Comparison of ENCODE assay signal across 9 cellular contexts in the genomic region with DNA sequence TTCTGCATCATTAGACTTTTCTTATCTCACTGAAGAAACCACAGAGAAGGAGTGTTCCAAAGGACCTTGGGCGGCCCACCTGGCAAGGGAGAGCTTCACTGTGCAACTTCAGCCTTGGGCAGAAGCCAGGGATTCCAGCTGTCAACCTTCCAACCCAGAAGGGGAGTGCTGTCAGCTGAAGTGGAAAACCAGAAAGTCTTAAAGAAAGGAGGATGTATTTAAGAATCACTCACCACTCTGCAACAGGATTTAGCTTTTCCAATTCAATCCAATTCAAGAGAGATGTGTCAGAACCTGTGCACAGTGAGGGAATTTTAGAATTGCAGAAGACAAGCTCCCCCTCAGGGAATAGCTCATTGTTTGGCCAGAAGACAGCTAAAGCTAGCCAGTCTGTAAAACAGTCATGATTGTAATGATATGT.
DNase-seq lines count a peak whose midpoint lies in the region; TF ChIP-seq lines count a peak whose summit lies in the region.
"Had no signal": no experiment of that assay in that cellular context is flagged by ENCODE, and none has a peak within 500 bp of the region (broad histone marks: within the 10 kb centered on the region; RNA-seq: fewer than 3 reads in every experiment).

No MANE protein-coding gene starts in this region.

- H2AFZ ChIP-seq in fibroblast of lung (ENCODE audit: low read length) = no peak overlapping the region

- H3K79me2 ChIP-seq in fibroblast of lung (ENCODE audit: control insufficient read depth, insufficient read depth, low read length) = no peaks in the 10 kb centered on the region

- TF ChIP-seq POLR2A in prostate gland (IDR thresholded peaks at IDR 0.05) = no peak

- H3K9ac ChIP-seq in fibroblast of lung (ENCODE audit: insufficient read depth, low read length) = no peak overlapping the region

- H3K4me3 ChIP-seq in fibroblast of lung (replicated peaks in 1 of 4; ENCODE audit: control extremely low read depth in 1 of 4, insufficient read depth in 1 of 4, low read depth in 3 of 4, low read length in 4 of 4) (no peak overlapping the region), prostate gland (no peak overlapping the region)

- H3K9me3 ChIP-seq in fibroblast of lung (ENCODE audit: control insufficient read depth, insufficient read depth, low read depth, low read length) (no peaks in the 10 kb centered on the region), prostate gland (no peaks in the 10 kb centered on the region)

- H3K4me1 ChIP-seq in fibroblast of lung (ENCODE audit: control insufficient read depth, extremely low read depth, insufficient read depth, low read length) (peaks cover 4% of the 10 kb centered on the region), prostate gland (replicated peaks) (no peaks in the 10 kb centered on the region)

- TF ChIP-seq CTCF in fibroblast of lung (conservative IDR thresholded peaks at IDR 0.05 in 1 of 2, IDR thresholded peaks at IDR 0.05 in 1 of 2; ENCODE audit: low read depth in 1 of 2, low read length in 2 of 2) (no peak), prostate gland (IDR thresholded peaks at IDR 0.05) (no peak)

- intact Hi-C loops in prostate gland (cut with DNase I) (no loop called here), head of caudate nucleus (cut with DNase I) (no loop called here)

- H3K4me2 ChIP-seq in fibroblast of lung (ENCODE audit: extremely low read depth, insufficient read depth, low read length) = peak overlapping the region; percentile 4

- H3K27ac ChIP-seq in fibroblast of lung (ENCODE audit: insufficient read depth, low read length) = no peak overlapping the region
- no peak overlapping the region for H3K27ac ChIP-seq in prostate gland

- WGBS in prostate gland = 24% methylated on average over 1 of the region's 1 CpG

- H3K36me3 ChIP-seq in fibroblast of lung (ENCODE audit: control insufficient read depth, insufficient read depth, low read length) (no peaks in the 10 kb centered on the region), prostate gland (no peaks in the 10 kb centered on the region)

- peak; percentile 34 for DNase-seq in ELR (ENCODE audit: low read depth)
- peak; percentile 69 to 82 for DNase-seq in NCI-H524 (lab: John Stamatoyannopoulos, UW)
- DNase-seq in fibroblast of lung (ENCODE audit: low read depth in 2 of 2) = peak; percentile 81 to 96
- peak; percentile 19 for DNase-seq in prostate gland (ENCODE audit: low spot score)
- DNase-seq in NCI-H1436 (lab: John Stamatoyannopoulos, UW) = no peak
- no peak for DNase-seq in head of caudate nucleus
- DNase-seq in stimulated activated CD4-positive, alpha-beta T cell treated with anti-CD3 and anti-CD28 coated beads, Interleukin-12 subunit alpha, Interleukin-12 subunit beta, amount 100 ng/mL, for 4 hours = no peak
- DNase-seq in NCI-H1092 treated with DMSO at 0.1 percent for 48 hours (lab: John Stamatoyannopoulos, UW) = no peak
- DNase-seq: midbrain had no signal

- H4K20me1 ChIP-seq in fibroblast of lung (ENCODE audit: control insufficient read depth, extremely low read depth, insufficient read depth, low read length) = no peaks in the 10 kb centered on the region

- H3K27me3 ChIP-seq in fibroblast of lung (ENCODE audit: control insufficient read depth, insufficient read depth, low read length) (no peaks in the 10 kb centered on the region), prostate gland (replicated peaks; ENCODE audit: insufficient read depth) (no peaks in the 10 kb centered on the region)

Comparison
In these comparisons a context has a peak if more than half of its experiments do, and no peak if none do; other contexts are left out.
1. DNase-seq: peak in ELR (single experiment), NCI-H524 (2 of 2), fibroblast of lung (2 of 2) and prostate gland (single experiment); none in NCI-H1436 (single experiment), head of caudate nucleus (0 of 42), stimulated activated CD4-positive, alpha-beta T cell treated with anti-CD3 and anti-CD28 coated beads, Interleukin-12 subunit alpha, Interleukin-12 subunit beta, amount 100 ng/mL, for 4 hours (single experiment) and NCI-H1092 treated with DMSO at 0.1 percent for 48 hours (single experiment).